ENCODE assay signal across 16 cellular contexts in genomic region chr2:158754303-158754611, GRCh38. TPM values are rescaled to one million over a fixed set of nuclear protein-coding genes. Genes with fewer than 3 reads are reported as not detected.
DNase-seq lines count a peak whose midpoint lies in the region; ATAC-seq, FAIRE-seq and TF ChIP-seq lines count a peak whose summit lies in the region.
"Had no signal": no experiment of that assay in that cellular context is flagged by ENCODE, and none has a peak within 500 bp of the region (broad histone marks: within the 10 kb centered on the region; RNA-seq: fewer than 3 reads in every experiment).

No MANE protein-coding gene starts in this region.

- no peaks in the 10 kb centered on the region for H3K36me3 ChIP-seq in small intestine (ENCODE audit: control insufficient read depth in 2 of 2, insufficient read depth in 2 of 2, low read length in 2 of 2)
- H3K36me3 ChIP-seq: BLaER1 treated with 17β-estradiol and CSF1 and Interleukin-3, amounts not matched to agents 10 nM and 100 nM; MG63; thyroid gland had no signal

- ATAC-seq in GM19463 (IDR thresholded peaks at IDR 0.05; ENCODE audit: unreplicated experiment) (peak; percentile 20), HG03558 (IDR thresholded peaks at IDR 0.05; ENCODE audit: extremely low read depth, unreplicated experiment) (peak; percentile 13), HG03520 (IDR thresholded peaks at IDR 0.05; ENCODE audit: unreplicated experiment) (no peak)

- peak overlapping the region in 36 of 59 donors; percentile 15 to 64 (median 45) for H3K4me3 ChIP-seq in dorsolateral prefrontal cortex
- no peak overlapping the region for H3K4me3 ChIP-seq in small intestine (ENCODE audit: low read depth in 1 of 2, low read length in 2 of 2)
- H3K4me3 ChIP-seq: BLaER1 treated with 17β-estradiol and CSF1 and Interleukin-3, amounts not matched to agents 10 nM and 100 nM; MG63; thyroid gland had no signal

- intact Hi-C loops in dorsolateral prefrontal cortex (cut with DNase I): loop anchor here (2.0 to 5.0 kb wide), 2 partner anchors 297 to 729 kb away; partner anchors contain the start of genes CCDC148 (in 2 of the 2) and PKP4 (in 2 of the 2)

- no peak for DNase-seq in dorsolateral prefrontal cortex
- DNase-seq in KG1 (lab: John Stamatoyannopoulos, UW): no peak
- DNase-seq in small intestine: no peak
- DNase-seq in NCI-H446 treated with DMSO at 0.1 percent for 48 hours (lab: John Stamatoyannopoulos, UW): no peak

- no peak for FAIRE-seq in small intestine (lab: Jason Lieb, UNC)
- FAIRE-seq: endometrium, TTC549 had no signal

- peak overlapping the region in 15 of 59 donors; percentile 9 to 83 (median 36) for H3K27ac ChIP-seq in dorsolateral prefrontal cortex
- no peak overlapping the region for H3K27ac ChIP-seq in small intestine (ENCODE audit: low read depth in 1 of 2, low read length in 1 of 2)
- H3K27ac ChIP-seq: BLaER1 treated with 17β-estradiol and CSF1 and Interleukin-3, amounts not matched to agents 10 nM and 100 nM had no signal

- WGBS in small intestine, 3 donors: 44 to 54% (median 49%) methylated on average over 4 of the region's 4 CpGs

- no peaks in the 10 kb centered on the region for H3K27me3 ChIP-seq in dorsolateral prefrontal cortex
- no peaks in the 10 kb centered on the region for H3K27me3 ChIP-seq in small intestine (ENCODE audit: control insufficient read depth in 2 of 2, insufficient read depth in 2 of 2, low read length in 2 of 2)
- H3K27me3 ChIP-seq: BLaER1 treated with 17β-estradiol and CSF1 and Interleukin-3, amounts not matched to agents 10 nM and 100 nM; MG63; thyroid gland had no signal

- no peaks in the 10 kb centered on the region for H3K4me1 ChIP-seq in small intestine (ENCODE audit: control insufficient read depth in 2 of 2, insufficient read depth in 1 of 2, low read depth in 1 of 2, low read length in 1 of 2)
- H3K4me1 ChIP-seq: BLaER1 treated with 17β-estradiol and CSF1 and Interleukin-3, amounts not matched to agents 10 nM and 100 nM; thyroid gland had no signal

- H3K9me3 ChIP-seq in small intestine (ENCODE audit: control insufficient read depth, low read depth): no peaks in the 10 kb centered on the region
- H3K9me3 ChIP-seq: BLaER1 treated with 17β-estradiol and CSF1 and Interleukin-3, amounts not matched to agents 10 nM and 100 nM; MG63; thyroid gland had no signal

- TF ChIP-seq CTCF in dorsolateral prefrontal cortex (IDR thresholded peaks at IDR 0.05 in 54 of 56, conservative IDR thresholded peaks at IDR 0.05 in 2 of 56; ENCODE audit: low read depth in 1 of 56, partially characterized antibody in 56 of 56): peak in 17 of 56 donors; percentile 1 to 51 (median 13)

RNA-seq across cellular contexts. Expression of gene DAPL1, which starts 40.9 kb away (rescaled TPM):
- 1 to 10 TPM in 22 of 120 experiments, under 1 TPM in 5, not detected in 93; 0.91 to 2.4 (median 1.3) TPM for total RNA-seq in dorsolateral prefrontal cortex
- 1 to 10 TPM; 2.0 to 2.7 (median 2.2) TPM for polyA plus RNA-seq in small intestine
- total RNA-seq: activated CD8-positive, alpha-beta T cell treated with anti-CD3 and anti-CD28 coated beads for 36 hours; left colon; PC-3; skeletal muscle tissue had no signal

Comparison
In these comparisons a context has a peak if more than half of its experiments do, and no peak if none do; other contexts are left out.
1. H3K4me3 ChIP-seq: peak in dorsolateral prefrontal cortex (36 of 59); none in small intestine (0 of 2).